Comparison of ENCODE assay signal across 15 cellular contexts in genomic region chr2:68911246-68911645, GRCh38. TPM values are rescaled to one million over a fixed set of nuclear protein-coding genes. Genes with fewer than 3 reads are reported as not detected.
A peak's percentile ranks its signal among the peaks of the same experiment; 100 is the strongest.
DNase-seq lines count a peak whose midpoint lies in the region; ATAC-seq and TF ChIP-seq lines count a peak whose summit lies in the region.
"Had no signal": no experiment of that assay in that cellular context is flagged by ENCODE, and none has a peak within 500 bp of the region (broad histone marks: within the 10 kb centered on the region; RNA-seq: fewer than 3 reads in every experiment).

No MANE protein-coding gene starts in this region.

- 73 to 83% (median 78%) methylated on average over 3 to 4 of the region's 4 CpGs for WGBS in spleen, 5 donors

- no peaks in the 10 kb centered on the region for H4K20me1 ChIP-seq in GM23338 (replicated peaks; ENCODE audit: insufficient read depth)

- H3K27ac ChIP-seq in GM23338 (ENCODE audit: low read depth): no peak overlapping the region
- no peak overlapping the region for H3K27ac ChIP-seq in spleen
- H3K27ac ChIP-seq: GM23248, RWPE1, SJCRH30 had no signal

- intact Hi-C loops in activated CD4-positive, alpha-beta T cell treated with anti-CD3 and anti-CD28 coated beads for 36 hours (cut with DNase I, micrococcal nuclease): no loop called here
- intact Hi-C loops in spleen (cut with DNase I; ENCODE audit: low total_unique reads): loop anchor here (10.0 kb wide), 1 partner anchor 446 kb away; the partner anchor contains the start of genes APLF and FBXO48

- H3K27ac Mint-ChIP-seq in activated CD4-positive, alpha-beta T cell treated with anti-CD3 and anti-CD28 coated beads for 36 hours: peak overlapping the region; percentile 21
- H3K27ac Mint-ChIP-seq in GM23338: 0 out of 2 replicates have a peak overlapping the region, but pooled peaks have one; percentile 29
- H3K27ac Mint-ChIP-seq in T-helper 1 cell treated with Interleukin-12 subunit alpha and Interleukin-12 subunit beta and Interleukin-4 antibody, amounts not matched to agents 30 μg/mL and 1 μg/mL, for 36 hours: peak overlapping the region; percentile 45

- peaks cover 8% of the 10 kb centered on the region; the same call in 1 of the 2 replicates for H3K9me2 ChIP-seq in GM23338 (ENCODE audit: insufficient read depth)

- H3K9me3 ChIP-seq in spleen: no peaks in the 10 kb centered on the region
- H3K9me3 ChIP-seq: SJCRH30 had no signal

- peaks cover 15% of the 10 kb centered on the region for H3K4me1 ChIP-seq in GM23338 (ENCODE audit: insufficient read depth)
- H3K4me1 ChIP-seq in spleen: peaks cover 14 to 57% (median 37%) of the 10 kb centered on the region in 6 donors

- H2AFZ ChIP-seq in GM23338: no peak overlapping the region
- H2AFZ ChIP-seq: GM23248 had no signal

- no peak for ATAC-seq in activated CD4-positive, alpha-beta T cell treated with anti-CD3 and anti-CD28 coated beads for 36 hours
- peak; percentile 58 for ATAC-seq in GM23338

- H3K4me3 Mint-ChIP-seq in activated CD4-positive, alpha-beta T cell treated with anti-CD3 and anti-CD28 coated beads for 36 hours: no peak overlapping the region
- H3K4me3 Mint-ChIP-seq in GM23338: no peak overlapping the region; the same call in 2 of the 3 replicates
- no peak overlapping the region for H3K4me3 Mint-ChIP-seq in T-helper 1 cell treated with Interleukin-12 subunit alpha and Interleukin-12 subunit beta and Interleukin-4 antibody, amounts not matched to agents 30 μg/mL and 1 μg/mL, for 36 hours

- H3K36me3 ChIP-seq in GM23338 (ENCODE audit: insufficient read depth) (no peaks in the 10 kb centered on the region), spleen (no peaks in the 10 kb centered on the region)
- H3K36me3 ChIP-seq: SJCRH30 had no signal

- H3K27me3 ChIP-seq in GM23338 (ENCODE audit: insufficient read depth) (no peaks in the 10 kb centered on the region), spleen (replicated peaks in 1 of 7) (no peaks in the 10 kb centered on the region)
- H3K27me3 ChIP-seq: SJCRH30 had no signal

- no peaks in the 10 kb centered on the region for H3F3A ChIP-seq in GM23338 (replicated peaks; ENCODE audit: low read depth)

- DNase-seq in activated CD4-positive, alpha-beta T cell treated with anti-CD3 and anti-CD28 coated beads for 36 hours: peak; percentile 30
- DNase-seq in activated CD4-positive, alpha-beta T cell treated with anti-CD3 and anti-CD28 coated beads for 48 hours: no peak
- peak; percentile 28 for DNase-seq in GM23338 (ENCODE audit: low spot score)
- DNase-seq in iPS-NIHi11 (ENCODE audit: low spot score): peak; percentile 29
- no peak for DNase-seq in NCI-H446 treated with DMSO at 0.1 percent for 48 hours (lab: John Stamatoyannopoulos, UW)
- no peak for DNase-seq in glomerular visceral epithelial cell (ENCODE audit: extremely low spot score)
- no peak for DNase-seq in spleen
- DNase-seq: DMS79, GM23248, NCI-H1930, NCI-H510A treated with DMSO at 0.1 percent for 48 hours, SJCRH30 had no signal

- H3K4me3 ChIP-seq in GM23338: no peak overlapping the region
- H3K4me3 ChIP-seq in spleen: no peak overlapping the region
- H3K4me3 ChIP-seq: GM23248, SJCRH30 had no signal

- peaks cover 36% of the 10 kb centered on the region for H3K4me1 Mint-ChIP-seq in activated CD4-positive, alpha-beta T cell treated with anti-CD3 and anti-CD28 coated beads for 36 hours
- H3K4me1 Mint-ChIP-seq in GM23338: peaks cover 15% of the 10 kb centered on the region
- H3K4me1 Mint-ChIP-seq in T-helper 1 cell treated with Interleukin-12 subunit alpha and Interleukin-12 subunit beta and Interleukin-4 antibody, amounts not matched to agents 30 μg/mL and 1 μg/mL, for 36 hours (ENCODE audit: low read depth): peaks cover 42% of the 10 kb centered on the region

- H3K27me3 Mint-ChIP-seq in activated CD4-positive, alpha-beta T cell treated with anti-CD3 and anti-CD28 coated beads for 36 hours: no peaks in the 10 kb centered on the region
- peaks cover 4% of the 10 kb centered on the region for H3K27me3 Mint-ChIP-seq in GM23338 (ENCODE audit: insufficient read depth, low read depth, poor library complexity)
- no peaks in the 10 kb centered on the region for H3K27me3 Mint-ChIP-seq in T-helper 1 cell treated with Interleukin-12 subunit alpha and Interleukin-12 subunit beta and Interleukin-4 antibody, amounts not matched to agents 30 μg/mL and 1 μg/mL, for 36 hours (ENCODE audit: low read depth)

- H3K4me2 ChIP-seq in GM23338: peak overlapping the region; percentile 65

- TF ChIP-seq CTCF in GM23338 (conservative IDR thresholded peaks at IDR 0.05; ENCODE audit: low read depth in 2 of 2) (no peak), spleen (IDR thresholded peaks at IDR 0.05 in 8 of 11, conservative IDR thresholded peaks at IDR 0.05 in 3 of 11) (no peak)

- no peaks in the 10 kb centered on the region for H3K9me3 Mint-ChIP-seq in activated CD4-positive, alpha-beta T cell treated with anti-CD3 and anti-CD28 coated beads for 36 hours (ENCODE audit: low read depth)
- no peaks in the 10 kb centered on the region for H3K9me3 Mint-ChIP-seq in GM23338
- no peaks in the 10 kb centered on the region for H3K9me3 Mint-ChIP-seq in T-helper 1 cell treated with Interleukin-12 subunit alpha and Interleukin-12 subunit beta and Interleukin-4 antibody, amounts not matched to agents 30 μg/mL and 1 μg/mL, for 36 hours

- CTCF ChIA-PET in activated CD4-positive, alpha-beta T cell treated with anti-CD3 and anti-CD28 coated beads for 36 hours (lab: Charles Lee): interaction anchor here (0.6 to 3.9 kb wide), 7 partner anchors 12 to 470 kb away, joined by 3 to 22 read pairs (median 4); no protein-coding TSS in a partner anchor

- H3K36me3 Mint-ChIP-seq in activated CD4-positive, alpha-beta T cell treated with anti-CD3 and anti-CD28 coated beads for 36 hours (ENCODE audit: low read depth): no peaks in the 10 kb centered on the region
- H3K36me3 Mint-ChIP-seq in GM23338 (ENCODE audit: low read depth): no peaks in the 10 kb centered on the region; the same call in 2 of the 3 replicates
- H3K36me3 Mint-ChIP-seq in T-helper 1 cell treated with Interleukin-12 subunit alpha and Interleukin-12 subunit beta and Interleukin-4 antibody, amounts not matched to agents 30 μg/mL and 1 μg/mL, for 36 hours (ENCODE audit: low read depth): peaks cover 11% of the 10 kb centered on the region

- no peaks in the 10 kb centered on the region for H3K79me2 ChIP-seq in GM23338 (replicated peaks; ENCODE audit: insufficient read depth)

- POLR2A ChIA-PET in activated CD4-positive, alpha-beta T cell treated with anti-CD3 and anti-CD28 coated beads for 36 hours (lab: Charles Lee): no interaction called here

- TF ChIP-seq POLR2A in spleen (IDR thresholded peaks at IDR 0.05): no peak

TF ChIP-seq in GM23338, 12 proteins besides CTCF, POLR2A, EP300 and RAD21 (continues in another document):
- TF ChIP-seq ZNF331 (CRISPR knock-in tag; IDR thresholded peaks at IDR 0.05; ENCODE audit: low read depth) (no peak), JUNB (IDR thresholded peaks at IDR 0.05; ENCODE audit: unreplicated experiment) (no peak), EZH2 (IDR thresholded peaks at IDR 0.05; ENCODE audit: low read depth, unreplicated experiment) (no peak), POLR2AphosphoS5 (IDR thresholded peaks at IDR 0.05; ENCODE audit: low read depth) (no peak), CREB1 (CRISPR knock-in tag; IDR thresholded peaks at IDR 0.05; ENCODE audit: low read depth) (no peak), EZH2phosphoT487 (IDR thresholded peaks at IDR 0.05; ENCODE audit: unreplicated experiment) (no peak), ZNF114 (CRISPR knock-in tag; IDR thresholded peaks at IDR 0.05) (no peak)
- TF ChIP-seq, protein P1, sequence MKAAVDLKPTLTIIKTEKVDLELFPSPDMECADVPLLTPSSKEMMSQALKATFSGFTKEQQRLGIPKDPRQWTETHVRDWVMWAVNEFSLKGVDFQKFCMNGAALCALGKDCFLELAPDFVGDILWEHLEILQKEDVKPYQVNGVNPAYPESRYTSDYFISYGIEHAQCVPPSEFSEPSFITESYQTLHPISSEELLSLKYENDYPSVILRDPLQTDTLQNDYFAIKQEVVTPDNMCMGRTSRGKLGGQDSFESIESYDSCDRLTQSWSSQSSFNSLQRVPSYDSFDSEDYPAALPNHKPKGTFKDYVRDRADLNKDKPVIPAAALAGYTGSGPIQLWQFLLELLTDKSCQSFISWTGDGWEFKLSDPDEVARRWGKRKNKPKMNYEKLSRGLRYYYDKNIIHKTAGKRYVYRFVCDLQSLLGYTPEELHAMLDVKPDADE (IDR thresholded peaks at IDR 0.05): no peak

RNA-seq across cellular contexts. Expression of gene BMP10, which starts 40.0 kb away (rescaled TPM):
- not detected for total RNA-seq in activated CD4-positive, alpha-beta T cell treated with anti-CD3 and anti-CD28 coated beads for 36 hours
- total RNA-seq in GM23338 (2014; rRNA removed; shearing (Covaris generic)): not detected in 2 replicates
- polyA plus RNA-seq in GM23338 (2016; fragmentation: Nextera tagmentation; extraction: Ambion mirVana): not detected in 2 replicates
- total RNA-seq in spleen: not detected
- polyA plus RNA-seq in spleen: not detected
- total RNA-seq: A172, GM23248, SJCRH30 had no signal
- polyA plus RNA-seq: GM23248 had no signal

RNA-seq across cellular contexts. Expression of gene GKN2, which starts 41.4 kb away (rescaled TPM):
- total RNA-seq in activated CD4-positive, alpha-beta T cell treated with anti-CD3 and anti-CD28 coated beads for 36 hours: not detected
- not detected in 2 replicates for total RNA-seq in GM23338 (2014; rRNA removed; shearing (Covaris generic))
- polyA plus RNA-seq in GM23338 (2016; fragmentation: Nextera tagmentation; extraction: Ambion mirVana): not detected in 2 replicates
- not detected for total RNA-seq in spleen
- under 1 TPM in 2 of 3 donors, not detected in 1; 0.12 to 0.26 TPM for polyA plus RNA-seq in spleen
- total RNA-seq: GM23248, SJCRH30 had no signal
- polyA plus RNA-seq: GM23248 had no signal

Comparison
In these comparisons a context has a peak if more than half of its experiments do, and no peak if none do; other contexts are left out.
1. DNase-seq: peak in activated CD4-positive, alpha-beta T cell treated with anti-CD3 and anti-CD28 coated beads for 36 hours (single experiment), GM23338 (single experiment) and iPS-NIHi11 (single experiment); none in activated CD4-positive, alpha-beta T cell treated with anti-CD3 and anti-CD28 coated beads for 48 hours (single experiment), NCI-H446 treated with DMSO at 0.1 percent for 48 hours (single experiment), glomerular visceral epithelial cell (single experiment) and spleen (single experiment).
2. Peak in every context shown above with its lines, with median percentiles within 50 percentile points of each other: H3K27ac Mint-ChIP-seq.